Comparison of ENCODE assay signal across 8 cellular contexts in the genomic region with DNA sequence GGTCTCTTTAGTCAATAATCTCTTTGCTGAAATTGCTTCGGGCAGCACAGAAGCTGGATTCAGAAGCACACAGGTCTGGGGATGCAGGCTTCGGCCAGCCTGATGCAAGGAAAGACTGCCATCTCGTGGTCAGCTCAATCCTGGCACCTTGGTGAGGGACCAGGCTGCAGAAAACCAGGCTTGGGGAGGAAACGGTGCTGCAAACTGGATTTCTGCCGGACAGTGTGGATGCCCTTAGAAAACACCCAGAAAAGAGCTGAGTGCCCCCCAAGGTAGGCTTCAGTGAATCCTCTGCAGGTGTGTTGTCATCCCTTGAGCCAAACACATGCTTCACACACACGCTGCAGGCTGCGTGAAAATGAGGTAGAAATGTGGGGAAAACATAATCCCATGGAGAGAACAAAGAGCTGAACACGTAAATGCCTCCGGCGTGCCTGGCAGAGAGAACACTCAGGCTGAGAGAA.
DNase-seq lines count a peak whose midpoint lies in the region; ATAC-seq, FAIRE-seq and TF ChIP-seq lines count a peak whose summit lies in the region.

No MANE protein-coding gene starts in this region.

- H3K9ac ChIP-seq in neuronal stem cell (ENCODE audit: low read depth, low read length, poor library complexity): no peak overlapping the region

- H3K4ac ChIP-seq in neuronal stem cell (ENCODE audit: low read length): no peak overlapping the region

- TF ChIP-seq CTCF in esophagus squamous epithelium (IDR thresholded peaks at IDR 0.05): peak; percentile 32 to 67 (median 53)

- no peak overlapping the region for H3K27ac ChIP-seq in esophagus squamous epithelium
- no peak overlapping the region for H3K27ac ChIP-seq in neuronal stem cell (replicated peaks; ENCODE audit: low read length)

- no peaks in the 10 kb centered on the region for H3K4me1 Mint-ChIP-seq in activated CD8-positive, alpha-beta memory T cell treated with anti-CD3 and anti-CD28 coated beads, Interleukin-2, amount 10 ng/mL, durations not matched to agents 7 days and 5 days

- H2BK5ac ChIP-seq in neuronal stem cell (ENCODE audit: low read length): no peak overlapping the region

- H3K23ac ChIP-seq in neuronal stem cell (ENCODE audit: low read depth, low read length, poor library complexity): no peak overlapping the region

- H2BK15ac ChIP-seq in neuronal stem cell (ENCODE audit: low read length): no peak overlapping the region

- no peaks in the 10 kb centered on the region for H3K36me3 Mint-ChIP-seq in activated CD8-positive, alpha-beta memory T cell treated with anti-CD3 and anti-CD28 coated beads, Interleukin-2, amount 10 ng/mL, durations not matched to agents 7 days and 5 days

- no peak overlapping the region for H3K27ac Mint-ChIP-seq in activated CD8-positive, alpha-beta memory T cell treated with anti-CD3 and anti-CD28 coated beads, Interleukin-2, amount 10 ng/mL, durations not matched to agents 7 days and 5 days

- no peak overlapping the region for H3K14ac ChIP-seq in neuronal stem cell (ENCODE audit: low read length)

- H3K4me3 Mint-ChIP-seq in activated CD8-positive, alpha-beta memory T cell treated with anti-CD3 and anti-CD28 coated beads, Interleukin-2, amount 10 ng/mL, durations not matched to agents 7 days and 5 days: no peak overlapping the region

- H3K36me3 ChIP-seq in esophagus squamous epithelium (no peaks in the 10 kb centered on the region), neuronal stem cell (replicated peaks in 1 of 2; ENCODE audit: control insufficient read depth in 2 of 2, insufficient read depth in 2 of 2, low read length in 2 of 2) (no peaks in the 10 kb centered on the region)

- TF ChIP-seq POLR2A in esophagus squamous epithelium (IDR thresholded peaks at IDR 0.05): no peak

- ATAC-seq in HG02938 (IDR thresholded peaks at IDR 0.05; ENCODE audit: unreplicated experiment): peak; percentile 58
- ATAC-seq in activated CD8-positive, alpha-beta memory T cell treated with anti-CD3 and anti-CD28 coated beads, Interleukin-2, amount 10 ng/mL, durations not matched to agents 7 days and 5 days: peak; percentile 51

- H3K9me3 ChIP-seq in esophagus squamous epithelium (no peaks in the 10 kb centered on the region), neuronal stem cell (replicated peaks in 1 of 2; ENCODE audit: control insufficient read depth in 2 of 2, insufficient read depth in 1 of 2, low read depth in 1 of 2, low read length in 2 of 2) (no peaks in the 10 kb centered on the region)

- FAIRE-seq in urothelium cell line (lab: Jason Lieb, UNC): peak; percentile 96

- H3K4me1 ChIP-seq in esophagus squamous epithelium: no peaks in the 10 kb centered on the region
- no peaks in the 10 kb centered on the region for H3K4me1 ChIP-seq in neuronal stem cell (ENCODE audit: control insufficient read depth in 2 of 2, insufficient read depth in 1 of 2, low read depth in 1 of 2, low read length in 2 of 2)

- H4K8ac ChIP-seq in neuronal stem cell (ENCODE audit: low read depth, low read length): no peak overlapping the region

- H3K27me3 ChIP-seq in esophagus squamous epithelium (peaks cover 0 to 47% (median 0%) of the 10 kb centered on the region in 4 donors), neuronal stem cell (ENCODE audit: control insufficient read depth in 3 of 3, insufficient read depth in 3 of 3, low read depth in 1 of 3, low read length in 3 of 3) (no peaks in the 10 kb centered on the region)

- no peak overlapping the region for H2AK5ac ChIP-seq in neuronal stem cell (ENCODE audit: low read depth, low read length)

- H4K91ac ChIP-seq in neuronal stem cell (ENCODE audit: low read depth, low read length, poor library complexity): no peak overlapping the region

- no peak overlapping the region for H2AFZ ChIP-seq in neuronal stem cell (ENCODE audit: low read length)

- peak; percentile 48 to 84 for DNase-seq in NCI-H524 (lab: John Stamatoyannopoulos, UW)
- DNase-seq in NCI-H524 treated with DMSO at 0.1 percent for 48 hours (lab: John Stamatoyannopoulos, UW): no peak
- DNase-seq in NCI-H526 treated with DMSO at 0.1 percent for 48 hours (lab: John Stamatoyannopoulos, UW): peak; percentile 18
- peak; percentile 59 for DNase-seq in activated CD8-positive, alpha-beta memory T cell treated with anti-CD3 and anti-CD28 coated beads, Interleukin-2, amount 10 ng/mL, durations not matched to agents 7 days and 5 days
- DNase-seq in esophagus squamous epithelium (lab: John Stamatoyannopoulos, UW): no peak
- peak; percentile 59 for DNase-seq in neuronal stem cell (ENCODE audit: low spot score)
- DNase-seq in urothelium cell line (ENCODE audit: low spot score): peak; percentile 80

- CTCF ChIA-PET in activated CD8-positive, alpha-beta memory T cell treated with anti-CD3 and anti-CD28 coated beads, Interleukin-2, amount 10 ng/mL, durations not matched to agents 7 days and 5 days (lab: Charles Lee): interaction anchor here (0.5 to 1.3 kb wide), 6 partner anchors 9 to 380 kb away, joined by 3 to 5 read pairs (median 4); no protein-coding TSS in a partner anchor

- 28 to 31% methylated on average over 10 of the region's 10 CpGs for whole genome bisulfite sequencing in esophagus squamous epithelium, 2 donors
- WGBS in neuronal stem cell (ENCODE audit: extremely low coverage in 2 of 2, insufficient read length in 2 of 2, insufficient replicate concordance in 1 of 2), 2 donors: no CpG with 5 or more reads among the region's 10 CpGs

- no peak overlapping the region for H2BK12ac ChIP-seq in neuronal stem cell (ENCODE audit: low read length)

- H2BK120ac ChIP-seq in neuronal stem cell (ENCODE audit: low read depth, low read length): no peak overlapping the region

- H3K18ac ChIP-seq in neuronal stem cell (ENCODE audit: low read length): no peak overlapping the region

- intact Hi-C loops in esophagus squamous epithelium (cut with DNase I): no loop called here

- H3K4me2 ChIP-seq in neuronal stem cell (ENCODE audit: insufficient read depth, low read length, poor library complexity, severe bottlenecking): no peak overlapping the region

- no peaks in the 10 kb centered on the region for H3K27me3 Mint-ChIP-seq in activated CD8-positive, alpha-beta memory T cell treated with anti-CD3 and anti-CD28 coated beads, Interleukin-2, amount 10 ng/mL, durations not matched to agents 7 days and 5 days

- no peaks in the 10 kb centered on the region for H3K79me1 ChIP-seq in neuronal stem cell (ENCODE audit: low read depth, low read length)

- no peaks in the 10 kb centered on the region for H3K9me3 Mint-ChIP-seq in activated CD8-positive, alpha-beta memory T cell treated with anti-CD3 and anti-CD28 coated beads, Interleukin-2, amount 10 ng/mL, durations not matched to agents 7 days and 5 days (ENCODE audit: low read depth)

- H3K4me3 ChIP-seq in esophagus squamous epithelium: no peak overlapping the region
- no peak overlapping the region for H3K4me3 ChIP-seq in neuronal stem cell (ENCODE audit: low read length in 2 of 2)

Comparison
In these comparisons a context has a peak if more than half of its experiments do, and no peak if none do; other contexts are left out.
1. DNase-seq: peak in NCI-H524 (2 of 2), NCI-H526 treated with DMSO at 0.1 percent for 48 hours (single experiment), activated CD8-positive, alpha-beta memory T cell treated with anti-CD3 and anti-CD28 coated beads, Interleukin-2, amount 10 ng/mL, durations not matched to agents 7 days and 5 days (single experiment), neuronal stem cell (single experiment) and urothelium cell line (single experiment); none in NCI-H524 treated with DMSO at 0.1 percent for 48 hours (single experiment) and esophagus squamous epithelium (single experiment).